Comparison of ENCODE assay signal across 1 cellular context in the genomic region with DNA sequence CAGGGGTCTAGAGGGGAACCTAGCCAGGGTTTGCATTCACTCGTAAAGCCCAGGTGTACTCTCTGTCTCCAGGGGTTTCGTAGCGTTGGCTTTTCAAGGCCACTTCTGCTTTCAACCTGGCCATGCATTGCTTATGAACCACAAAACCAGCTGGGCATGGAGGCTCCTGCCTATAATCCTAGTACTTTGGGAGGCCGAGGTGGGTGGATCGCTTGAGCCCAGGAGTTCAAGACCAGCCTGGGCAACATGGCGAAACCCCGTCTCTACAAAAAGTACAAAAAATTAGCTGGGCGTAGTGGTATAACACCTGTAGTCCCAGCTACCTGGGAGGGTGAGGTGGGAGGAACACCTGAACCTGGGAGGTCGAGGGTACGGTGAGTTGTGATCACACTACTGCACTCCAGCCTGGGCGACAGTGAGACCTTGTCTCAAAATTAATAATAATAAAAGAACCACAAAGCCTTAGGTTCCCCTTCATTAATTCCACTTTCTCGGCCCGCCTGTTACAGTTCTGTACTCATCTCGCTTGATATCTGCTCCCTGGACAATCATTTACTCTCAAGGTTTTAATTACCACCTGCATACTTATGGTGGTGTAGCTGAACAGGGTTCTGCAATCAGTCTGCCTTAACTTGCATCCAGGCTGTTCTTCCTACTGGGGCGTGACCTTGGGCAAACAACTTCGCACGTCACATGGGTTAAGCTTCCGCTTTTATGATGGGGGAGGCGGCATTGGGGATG.
TF ChIP-seq lines count a peak whose summit lies in the region.

No MANE protein-coding gene starts in this region.

TF ChIP-seq in IMR-90, 13 proteins besides CTCF, POLR2A, EP300 and RAD21:
- TF ChIP-seq CEBPB (IDR thresholded peaks at IDR 0.05; ENCODE audit: low read depth, low read length): no peak
- no peak for TF ChIP-seq FOS (IDR thresholded peaks at IDR 0.05; ENCODE audit: low read depth, low read length)
- no peak for TF ChIP-seq MXI1 (IDR thresholded peaks at IDR 0.05; ENCODE audit: borderline replicate concordance, low read depth, low read length)
- no peak for TF ChIP-seq RFX5 (IDR thresholded peaks at IDR 0.05; ENCODE audit: low read depth, low read length)
- no peak for TF ChIP-seq NFE2L2 (IDR thresholded peaks at IDR 0.05; ENCODE audit: low read depth, low read length)
- no peak for TF ChIP-seq MAFK (IDR thresholded peaks at IDR 0.05; ENCODE audit: low read depth, low read length)
- no peak for TF ChIP-seq SMC3 (IDR thresholded peaks at IDR 0.05; ENCODE audit: low read depth, low read length)
- TF ChIP-seq, protein P1, sequence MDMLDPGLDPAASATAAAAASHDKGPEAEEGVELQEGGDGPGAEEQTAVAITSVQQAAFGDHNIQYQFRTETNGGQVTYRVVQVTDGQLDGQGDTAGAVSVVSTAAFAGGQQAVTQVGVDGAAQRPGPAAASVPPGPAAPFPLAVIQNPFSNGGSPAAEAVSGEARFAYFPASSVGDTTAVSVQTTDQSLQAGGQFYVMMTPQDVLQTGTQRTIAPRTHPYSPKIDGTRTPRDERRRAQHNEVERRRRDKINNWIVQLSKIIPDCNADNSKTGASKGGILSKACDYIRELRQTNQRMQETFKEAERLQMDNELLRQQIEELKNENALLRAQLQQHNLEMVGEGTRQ (IDR thresholded peaks at IDR 0.05; ENCODE audit: low read depth, low read length): no peak
- TF ChIP-seq ELK1 (IDR thresholded peaks at IDR 0.05; ENCODE audit: borderline replicate concordance, low read depth, low read length): no peak
- TF ChIP-seq RCOR1 (IDR thresholded peaks at IDR 0.05; ENCODE audit: insufficient replicate concordance, low read length): no peak
- no peak for TF ChIP-seq BHLHE40 (IDR thresholded peaks at IDR 0.05; ENCODE audit: low read depth, low read length)
- TF ChIP-seq CHD1 (IDR thresholded peaks at IDR 0.05; ENCODE audit: low read depth, low read length): no peak
- no peak for TF ChIP-seq MAZ (IDR thresholded peaks at IDR 0.05; ENCODE audit: borderline replicate concordance, low read depth, low read length)
